Comparison of ENCODE assay signal across 27 cellular contexts in genomic region chr20:41833739-41834138, GRCh38.
"Had no signal": no experiment of that assay in that cellular context is flagged by ENCODE, and none has a peak within 500 bp of the region (broad histone marks: within the 10 kb centered on the region; RNA-seq: fewer than 3 reads in every experiment).

No MANE protein-coding gene starts in this region.

- FAIRE-seq: urothelium cell line had no signal

- H3K9me3 ChIP-seq: suprapubic skin, testis, thoracic aorta, thyroid gland, tibial artery, transverse colon, upper lobe of left lung, upper lobe of right lung, uterus, vagina had no signal

- DNase-seq: stimulated activated CD4-positive, alpha-beta T cell treated with anti-CD3 and anti-CD28 coated beads, Interleukin-2, amount 100 ng/mL, for 48 hours; stimulated activated CD4-positive, alpha-beta T cell treated with anti-CD3 and anti-CD28 coated beads, Interleukin-4, amount 100 ng/mL, for 1 hour; stimulated activated CD4-positive, alpha-beta T cell treated with anti-CD3 and anti-CD28 coated beads, Interleukin-4, amount 100 ng/mL, for 24 hours; stimulated activated CD4-positive, alpha-beta T cell treated with anti-CD3 and anti-CD28 coated beads, Interleukin-4, amount 100 ng/mL, for 4 hours; stimulated activated CD8-positive, alpha-beta memory T cell treated with anti-CD3 and anti-CD28 coated beads, Interleukin-4, amount 100 ng/mL, for 48 hours; stimulated activated naive B cell treated with anti-CD40 and anti-IgM and Interleukin-4, amounts not matched to agents 10 μg/mL and 1 μg/mL and 100 μg/mL, for 72 hours; stimulated activated naive CD4-positive, alpha-beta T cell; stimulated activated naive CD4-positive, alpha-beta T cell treated with Interleukin-2 at 50 U/mL for 16 hours; stimulated activated naive CD8-positive, alpha-beta T cell treated with anti-CD3 and anti-CD28 coated beads, Interleukin-15, amount 100 ng/mL, for 72 hours; stimulated activated naive CD8-positive, alpha-beta T cell treated with anti-CD3 and anti-CD28 coated beads, Interleukin-15, Interleukin-2, amounts not matched to agents 100 U/mL and 50 U/mL, for 24 hours; stomach; substantia nigra; testis; thyroid gland; tibial artery; transverse colon; trophoblast cell; upper lobe of left lung; upper lobe of right lung; uterus had no signal

- H3K36me3 ChIP-seq: stomach, suprapubic skin, thoracic aorta, thyroid gland, tibial artery, tibial nerve, transverse colon, upper lobe of left lung, upper lobe of right lung, uterus, vagina had no signal

- H3K27ac ChIP-seq: stomach, suprapubic skin, testis, thoracic aorta, thyroid gland, tibial artery, tibial nerve, transverse colon, upper lobe of left lung, upper lobe of right lung, uterus, vagina had no signal

- H3K4me3 ChIP-seq: stomach, suprapubic skin, testis, thoracic aorta, thyroid gland, tibial artery, tibial nerve, transverse colon, upper lobe of left lung, upper lobe of right lung, uterus, vagina had no signal

- H3K4me1 ChIP-seq: stomach, suprapubic skin, testis, thyroid gland, tibial artery, tibial nerve, transverse colon, upper lobe of left lung, upper lobe of right lung, uterus, vagina had no signal

- H3K27me3 ChIP-seq: testis, thyroid gland, tibial artery, tibial nerve, transverse colon, upper lobe of left lung, upper lobe of right lung, uterus, vagina had no signal

- ATAC-seq: stimulated activated effector memory CD8-positive, alpha-beta T cell treated with anti-CD3 and anti-CD28 coated beads, Interleukin-12 subunit alpha, Interleukin-12 subunit beta, amount 100 ng/mL, for 72 hours; stimulated activated memory B cell treated with anti-CD40 and anti-IgM and Interleukin-4, amounts not matched to agents 10 μg/mL and 1 μg/mL and 100 μg/mL, for 72 hours; stimulated activated naive B cell treated with anti-CD40 and anti-IgM and Interleukin-4, amounts not matched to agents 10 μg/mL and 1 μg/mL and 100 μg/mL, for 72 hours; stimulated activated naive CD8-positive, alpha-beta T cell treated with anti-CD3 and anti-CD28 coated beads, Interleukin-15, amount 100 ng/mL, for 72 hours; stimulated activated naive CD8-positive, alpha-beta T cell treated with anti-CD3 and anti-CD28 coated beads, Interleukin-15, Interleukin-2, amounts not matched to agents 100 U/mL and 50 U/mL, for 24 hours; upper lobe of right lung had no signal
